ENCODE assay signal across 26 cellular contexts in the genomic region with DNA sequence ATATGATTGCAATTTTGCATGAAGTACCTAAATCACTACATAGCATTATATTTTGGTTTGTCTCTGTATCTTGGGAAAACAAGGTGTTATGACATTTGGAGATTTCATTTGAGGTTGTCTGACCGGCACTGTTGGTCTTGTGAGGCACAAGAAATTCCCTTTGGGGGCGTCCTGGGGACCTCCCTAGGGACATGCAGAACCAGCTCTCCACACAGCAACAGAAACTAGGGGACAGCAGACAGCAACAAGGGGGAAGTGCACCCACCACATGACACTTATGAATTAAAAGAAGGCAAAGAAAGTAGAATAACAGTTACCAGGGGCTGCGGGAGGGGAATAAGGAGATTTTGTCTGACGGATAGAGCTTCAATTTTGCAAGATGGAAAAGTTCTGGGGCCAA. TPM values are rescaled to one million over a fixed set of nuclear protein-coding genes. Genes with fewer than 3 reads are reported as not detected.
"Had no signal": no experiment of that assay in that cellular context is flagged by ENCODE, and none has a peak within 500 bp of the region (broad histone marks: within the 10 kb centered on the region; RNA-seq: fewer than 3 reads in every experiment).

No MANE protein-coding gene starts in this region.

- ATAC-seq: effector memory CD8-positive, alpha-beta T cell; gastrocnemius medialis; left cardiac atrium; right cardiac atrium had no signal

- H3K27me3 ChIP-seq: adrenal gland, ascending aorta, esophagus squamous epithelium, gastrocnemius medialis, stomach, testis, uterus had no signal

- H2AFZ ChIP-seq: parathyroid adenoma had no signal

- H3K27me3 Mint-ChIP-seq: activated naive CD8-positive, alpha-beta T cell; effector memory CD8-positive, alpha-beta T cell; memory B cell had no signal

- H3K27ac Mint-ChIP-seq: activated naive CD8-positive, alpha-beta T cell; memory B cell; nephron progenitor cell had no signal

- H3K9me3 Mint-ChIP-seq: effector memory CD8-positive, alpha-beta T cell; memory B cell; nephron progenitor cell had no signal

- H3K9me3 ChIP-seq: adrenal gland, ascending aorta, esophagus squamous epithelium, gastrocnemius medialis, stomach, testis, uterus had no signal

- H3K4me1 ChIP-seq: ascending aorta, esophagus squamous epithelium, gastrocnemius medialis, uterus had no signal

- H3K4me3 ChIP-seq: adrenal gland, ascending aorta, esophagus squamous epithelium, gastrocnemius medialis, stomach, testis, uterus had no signal

- H3K36me3 ChIP-seq: uterus had no signal

- H3K27ac ChIP-seq: adrenal gland, ascending aorta, esophagus squamous epithelium, gastrocnemius medialis, parathyroid adenoma, stomach, testis, uterus had no signal

- DNase-seq: activated gamma-delta T cell treated with Interleukin-2 at 50 U/mL for 16 hours; activated T-cell treated with anti-CD3 and anti-CD28 coated beads, Interleukin-2, amount 50 U/mL, for 1 hour; adrenal gland; central memory CD4-positive, alpha-beta T cell; effector memory CD8-positive, alpha-beta T cell; esophagus squamous epithelium; gastrocnemius medialis; head of caudate nucleus; islet precursor cell; left cardiac atrium; nephron progenitor cell; right cardiac atrium; stimulated activated CD4-positive, alpha-beta T cell treated with anti-CD3 and anti-CD28 coated beads, Interleukin-12 subunit alpha, Interleukin-12 subunit beta, amount 100 ng/mL, for 4 hours; stimulated activated CD4-positive, alpha-beta T cell treated with anti-CD3 and anti-CD28 coated beads, Interleukin-4, amount 100 ng/mL, for 4 hours; stomach; T-helper 9 cell; testis; trophoblast cell; uterus had no signal

- H3K9ac ChIP-seq: parathyroid adenoma had no signal

- H3K4me3 Mint-ChIP-seq: activated naive CD8-positive, alpha-beta T cell; effector memory CD8-positive, alpha-beta T cell; memory B cell; nephron progenitor cell had no signal

RNA-seq across cellular contexts. Expression of a gene that starts 21.4 kb away (rescaled TPM):
- total RNA-seq: ascending aorta, dermis microvascular lymphatic vessel endothelial cell, gastrocnemius medialis, left cardiac atrium, myocyte, pulmonary artery endothelial cell, right cardiac atrium had no signal

RNA-seq across cellular contexts. Expression of a gene that starts 35.4 kb away (rescaled TPM):
- total RNA-seq: dermis microvascular lymphatic vessel endothelial cell, gastrocnemius medialis, left cardiac atrium, myocyte, pulmonary artery endothelial cell, right cardiac atrium had no signal
- polyA plus RNA-seq: right cardiac atrium had no signal
